8 cellular contexts compared by ENCODE assay signal in the genomic region with DNA sequence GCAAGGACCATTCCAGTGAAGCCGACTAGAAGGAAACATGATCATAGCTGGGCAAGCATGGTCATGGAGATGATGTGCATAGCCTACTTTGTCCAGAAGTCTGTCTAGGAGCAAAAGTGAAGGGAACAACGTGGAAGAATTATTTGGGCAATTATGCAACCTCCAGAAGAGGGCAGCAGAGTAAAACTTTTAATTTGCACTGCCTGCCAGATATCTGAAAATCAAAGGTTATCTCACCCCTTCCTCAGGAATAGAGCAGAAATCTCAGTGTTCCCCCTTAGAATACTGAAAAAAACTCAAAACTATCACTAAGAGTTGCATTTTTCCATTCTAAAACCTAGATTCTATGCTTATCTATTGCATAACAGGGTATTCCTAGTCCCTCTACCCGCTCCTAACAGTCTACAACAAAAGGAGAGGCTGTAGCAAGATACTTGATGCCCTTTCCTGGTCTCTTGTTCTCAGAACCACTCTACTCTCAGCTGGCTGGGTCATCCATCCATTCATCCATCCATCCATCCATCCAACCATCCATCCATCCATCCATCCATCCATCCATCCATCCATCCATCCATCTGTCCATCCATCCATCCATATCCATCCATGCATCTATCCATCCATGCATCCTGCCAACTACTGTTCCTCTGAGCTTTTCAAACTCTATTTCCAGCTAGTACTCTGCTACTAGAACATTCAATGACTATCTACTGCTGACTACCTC. TPM values are rescaled to one million over a fixed set of nuclear protein-coding genes. Genes with fewer than 3 reads are reported as not detected.
A peak's percentile ranks its signal among the peaks of the same experiment; 100 is the strongest.
DNase-seq lines count a peak whose midpoint lies in the region; ATAC-seq and TF ChIP-seq lines count a peak whose summit lies in the region.

No MANE protein-coding gene starts in this region.

- WGBS in spleen, 5 donors, result 32 to 42% (median 36%) methylated on average over 3 of the region's 3 CpGs

- no peak overlapping the region for H3K4me3 ChIP-seq in spleen

- peaks cover 0 to 12% (median 0%) of the 10 kb centered on the region in 6 donors for H3K36me3 ChIP-seq in spleen

- peak; percentile 29 to 75 (median 71) for TF ChIP-seq CTCF in spleen (IDR thresholded peaks at IDR 0.05 in 8 of 11, conservative IDR thresholded peaks at IDR 0.05 in 3 of 11)

- peak; percentile 42 for DNase-seq in NCI-H1105 treated with DMSO at 0.1 percent for 48 hours (lab: John Stamatoyannopoulos, UW)
- DNase-seq in NCI-H1105 (lab: John Stamatoyannopoulos, UW), result no peak
- DNase-seq in NCI-H748 treated with DMSO at 0.1 percent for 48 hours (lab: John Stamatoyannopoulos, UW), result peak; percentile 36
- peak; percentile 2 for DNase-seq in amniotic stem cell (lab: John Stamatoyannopoulos, UW)
- DNase-seq in hippocampal formation (lab: John Stamatoyannopoulos, UW), result peak; percentile 3 to 58
- no peak for DNase-seq in spleen
- DNase-seq in dedifferentiated amniotic fluid mesenchymal stem cell (ENCODE audit: extremely low spot score), result no peak

- H3K9me3 ChIP-seq in spleen, result no peaks in the 10 kb centered on the region

- H3K27ac ChIP-seq in spleen, result no peak overlapping the region

- TF ChIP-seq POLR2A in spleen (IDR thresholded peaks at IDR 0.05), result no peak

- intact Hi-C loops in spleen (cut with DNase I; ENCODE audit: low total_unique reads), result loop anchor here (2.0 to 10.0 kb wide), 2 partner anchors 234 to 322 kb away; no protein-coding TSS in a partner anchor

- ATAC-seq in GM21526 (IDR thresholded peaks at IDR 0.05; ENCODE audit: low FRiP score, unreplicated experiment), result peak; percentile 61

- peaks cover 0 to 9% (median 8%) of the 10 kb centered on the region in 6 donors for H3K4me1 ChIP-seq in spleen

- H3K27me3 ChIP-seq in spleen (replicated peaks in 1 of 7), result no peaks in the 10 kb centered on the region

RNA-seq across cellular contexts. Expression of a gene that starts 8.4 kb away (rescaled TPM):
- 1 to 10 TPM; 5.6 to 6.2 (median 6.1) TPM for total RNA-seq in spleen
- 1 to 10 TPM; 3.7 to 5.9 (median 4.3) TPM for polyA plus RNA-seq in spleen

RNA-seq across cellular contexts. Expression of a gene that starts 50.9 kb away (rescaled TPM):
- total RNA-seq in spleen, result 10 to 100 TPM; 12.8 to 24.6 (median 18.4) TPM
- polyA plus RNA-seq in spleen, result 1 to 10 TPM; 5.3 to 6.2 (median 6.0) TPM

Comparison
In these comparisons a context has a peak if more than half of its experiments do, and no peak if none do; other contexts are left out.
1. DNase-seq: peak in NCI-H1105 treated with DMSO at 0.1 percent for 48 hours (single experiment), NCI-H748 treated with DMSO at 0.1 percent for 48 hours (single experiment), amniotic stem cell (single experiment) and hippocampal formation (2 of 2); none in NCI-H1105 (single experiment), spleen (single experiment) and dedifferentiated amniotic fluid mesenchymal stem cell (single experiment).